ENCODE assay signal across 31 cellular contexts in genomic region chr4:41466249-41466648, GRCh38.
"Had no signal": no experiment of that assay in that cellular context is flagged by ENCODE, and none has a peak within 500 bp of the region (broad histone marks: within the 10 kb centered on the region; RNA-seq: fewer than 3 reads in every experiment).

No MANE protein-coding gene starts in this region.

- H3K27ac Mint-ChIP-seq: activated CD4-positive, alpha-beta memory T cell treated with anti-CD3 and anti-CD28 coated beads for 36 hours; activated CD4-positive, alpha-beta T cell treated with anti-CD3 and anti-CD28 coated beads for 36 hours; activated CD4-positive, alpha-beta T cell treated with anti-CD3 and anti-CD28 coated beads, Interleukin-2, amount 10 ng/mL, durations not matched to agents 24 days and 14 days; activated CD8-positive, alpha-beta T cell treated with anti-CD3 and anti-CD28 coated beads, Interleukin-2, amount 10 ng/mL, durations not matched to agents 7 days and 5 days; activated naive CD4-positive, alpha-beta T cell treated with anti-CD3 and anti-CD28 coated beads, Interleukin-2, amount 10 ng/mL, durations not matched to agents 7 days and 5 days; activated naive CD4-positive, alpha-beta T cell treated with anti-CD3 and anti-CD28 coated beads, Interleukin-2, amount 50 U/mL, for 72 hours; activated naive CD8-positive, alpha-beta T cell treated with anti-CD3 and anti-CD28 coated beads, Interleukin-2, amount 10 ng/mL, durations not matched to agents 7 days and 5 days; activated T-cell treated with anti-CD3 and anti-CD28 coated beads, Interleukin-2, amount 50 U/mL, for 24 hours; activated T-cell treated with anti-CD3 and anti-CD28 coated beads, Interleukin-2, amount 50 U/mL, for 72 hours; brain; endodermal cell; T-helper 17 cell; T-helper 2 cell treated with Interferon-gamma antibody and Interleukin-4, amounts not matched to agents 5 μg/mL and 100 μg/mL, for 36 hours had no signal

- H3K4me3 ChIP-seq: ascending aorta, breast epithelium, cardiac muscle cell, colonic mucosa had no signal

- H3K27me3 ChIP-seq: ascending aorta, breast epithelium, colonic mucosa had no signal

- DNase-seq: activated CD4-positive, alpha-beta memory T cell treated with anti-CD3 and anti-CD28 coated beads for 36 hours; activated CD4-positive, alpha-beta T cell treated with anti-CD3 and anti-CD28 coated beads for 36 hours; activated CD4-positive, alpha-beta T cell treated with anti-CD3 and anti-CD28 coated beads, Interleukin-2, amount 10 ng/mL, durations not matched to agents 24 days and 14 days; activated CD4-positive, CD25-positive, alpha-beta regulatory T cell; activated CD4-positive, CD25-positive, alpha-beta regulatory T cell treated with anti-CD3 and anti-CD28 coated beads, Interleukin-2, amount 50 U/mL, for 72 hours; activated CD8-positive, alpha-beta memory T cell treated with anti-CD3 and anti-CD28 coated beads, Interleukin-2, amount 50 U/mL, for 48 hours; activated CD8-positive, alpha-beta T cell treated with anti-CD3 and anti-CD28 coated beads, Interleukin-2, amount 10 ng/mL, durations not matched to agents 7 days and 5 days; activated gamma-delta T cell; activated naive CD4-positive, alpha-beta T cell; activated naive CD4-positive, alpha-beta T cell treated with anti-CD3 and anti-CD28 coated beads, Interleukin-2, amount 10 ng/mL, durations not matched to agents 7 days and 5 days; activated naive CD8-positive, alpha-beta T cell treated with anti-CD3 and anti-CD28 coated beads, Interleukin-2, amount 10 ng/mL, durations not matched to agents 7 days and 5 days; activated T-cell treated with anti-CD3 and anti-CD28 coated beads for 4 hours; activated T-cell treated with anti-CD3 and anti-CD28 coated beads, Interleukin-2, amount 50 U/mL, for 24 hours; activated T-cell treated with anti-CD3 and anti-CD28 coated beads, Interleukin-2, amount 50 U/mL, for 72 hours; central memory CD4-positive, alpha-beta T cell; cerebellar nuclear complex; colonic mucosa; effector memory CD4-positive, alpha-beta T cell; endodermal cell; foreskin fibroblast; head of caudate nucleus; hippocampal formation; T-helper 17 cell; T1000 had no signal

- ATAC-seq: activated CD4-positive, alpha-beta T cell treated with anti-CD3 and anti-CD28 coated beads for 36 hours; activated CD8-positive, alpha-beta T cell treated with anti-CD3 and anti-CD28 coated beads, Interleukin-2, amount 10 ng/mL, durations not matched to agents 7 days and 5 days; activated naive CD4-positive, alpha-beta T cell treated with anti-CD3 and anti-CD28 coated beads, Interleukin-2, amount 50 U/mL, for 72 hours; activated T-cell treated with anti-CD3 and anti-CD28 coated beads, Interleukin-2, amount 50 U/mL, for 72 hours; esophagus mucosa; T-helper 17 cell had no signal

- H3K36me3 Mint-ChIP-seq: activated CD4-positive, alpha-beta memory T cell treated with anti-CD3 and anti-CD28 coated beads for 36 hours; activated naive CD4-positive, alpha-beta T cell treated with anti-CD3 and anti-CD28 coated beads, Interleukin-2, amount 10 ng/mL, durations not matched to agents 7 days and 5 days; activated naive CD4-positive, alpha-beta T cell treated with anti-CD3 and anti-CD28 coated beads, Interleukin-2, amount 50 U/mL, for 72 hours; activated naive CD8-positive, alpha-beta T cell treated with anti-CD3 and anti-CD28 coated beads, Interleukin-2, amount 10 ng/mL, durations not matched to agents 7 days and 5 days; brain had no signal

- H3K4me1 ChIP-seq: breast epithelium, colonic mucosa had no signal

- H3K27ac ChIP-seq: ascending aorta, breast epithelium, cardiac muscle cell, colonic mucosa had no signal

- H3K27me3 Mint-ChIP-seq: activated CD4-positive, alpha-beta memory T cell treated with anti-CD3 and anti-CD28 coated beads for 36 hours; activated CD4-positive, alpha-beta T cell treated with anti-CD3 and anti-CD28 coated beads, Interleukin-2, amount 10 ng/mL, durations not matched to agents 24 days and 14 days; activated naive CD4-positive, alpha-beta T cell treated with anti-CD3 and anti-CD28 coated beads, Interleukin-2, amount 10 ng/mL, durations not matched to agents 7 days and 5 days; activated T-cell treated with anti-CD3 and anti-CD28 coated beads, Interleukin-2, amount 50 U/mL, for 24 hours; brain; T-helper 17 cell had no signal

- H3K4me1 Mint-ChIP-seq: activated CD4-positive, alpha-beta T cell treated with anti-CD3 and anti-CD28 coated beads for 36 hours; activated CD4-positive, alpha-beta T cell treated with anti-CD3 and anti-CD28 coated beads, Interleukin-2, amount 10 ng/mL, durations not matched to agents 24 days and 14 days; activated naive CD4-positive, alpha-beta T cell treated with anti-CD3 and anti-CD28 coated beads, Interleukin-2, amount 10 ng/mL, durations not matched to agents 7 days and 5 days; activated naive CD8-positive, alpha-beta T cell treated with anti-CD3 and anti-CD28 coated beads, Interleukin-2, amount 10 ng/mL, durations not matched to agents 7 days and 5 days; endodermal cell; T-helper 17 cell had no signal

- H3K9me3 ChIP-seq: ascending aorta, breast epithelium, colonic mucosa had no signal

- H3K36me3 ChIP-seq: ascending aorta, breast epithelium, cardiac muscle cell, colonic mucosa had no signal

- H3K4me3 Mint-ChIP-seq: activated CD4-positive, alpha-beta memory T cell treated with anti-CD3 and anti-CD28 coated beads for 36 hours; activated CD4-positive, alpha-beta T cell treated with anti-CD3 and anti-CD28 coated beads for 36 hours; activated CD4-positive, alpha-beta T cell treated with anti-CD3 and anti-CD28 coated beads, Interleukin-2, amount 10 ng/mL, durations not matched to agents 24 days and 14 days; activated CD8-positive, alpha-beta T cell treated with anti-CD3 and anti-CD28 coated beads, Interleukin-2, amount 10 ng/mL, durations not matched to agents 7 days and 5 days; activated naive CD4-positive, alpha-beta T cell treated with anti-CD3 and anti-CD28 coated beads, Interleukin-2, amount 10 ng/mL, durations not matched to agents 7 days and 5 days; activated naive CD8-positive, alpha-beta T cell treated with anti-CD3 and anti-CD28 coated beads, Interleukin-2, amount 10 ng/mL, durations not matched to agents 7 days and 5 days; activated T-cell treated with anti-CD3 and anti-CD28 coated beads, Interleukin-2, amount 50 U/mL, for 24 hours; activated T-cell treated with anti-CD3 and anti-CD28 coated beads, Interleukin-2, amount 50 U/mL, for 72 hours; brain; endodermal cell; T-helper 17 cell; T-helper 2 cell treated with Interferon-gamma antibody and Interleukin-4, amounts not matched to agents 5 μg/mL and 100 μg/mL, for 36 hours had no signal

- H3K9me3 Mint-ChIP-seq: activated CD4-positive, alpha-beta memory T cell treated with anti-CD3 and anti-CD28 coated beads for 36 hours; activated CD4-positive, alpha-beta T cell treated with anti-CD3 and anti-CD28 coated beads, Interleukin-2, amount 10 ng/mL, durations not matched to agents 24 days and 14 days; activated naive CD4-positive, alpha-beta T cell treated with anti-CD3 and anti-CD28 coated beads, Interleukin-2, amount 10 ng/mL, durations not matched to agents 7 days and 5 days; activated naive CD8-positive, alpha-beta T cell treated with anti-CD3 and anti-CD28 coated beads, Interleukin-2, amount 10 ng/mL, durations not matched to agents 7 days and 5 days; activated T-cell treated with anti-CD3 and anti-CD28 coated beads, Interleukin-2, amount 50 U/mL, for 24 hours; brain; endodermal cell; T-helper 2 cell treated with Interferon-gamma antibody and Interleukin-4, amounts not matched to agents 5 μg/mL and 100 μg/mL, for 36 hours had no signal
